In genomic region chr18:12882416-12882815, GRCh38 we compare ENCODE assay signal across 9 cellular contexts. TPM values are rescaled to one million over a fixed set of nuclear protein-coding genes. Genes with fewer than 3 reads are reported as not detected.
A peak's percentile ranks its signal among the peaks of the same experiment; 100 is the strongest.
DNase-seq lines count a peak whose midpoint lies in the region; ATAC-seq and TF ChIP-seq lines count a peak whose summit lies in the region.
"Had no signal": no experiment of that assay in that cellular context is flagged by ENCODE, and none has a peak within 500 bp of the region (broad histone marks: within the 10 kb centered on the region; RNA-seq: fewer than 3 reads in every experiment).

No MANE protein-coding gene starts in this region.

- DNase-seq in left ventricle myocardium inferior = no peak
- DNase-seq in right atrium auricular region (ENCODE audit: low spot score) = no peak
- peak; percentile 22 for DNase-seq in astrocyte of the spinal cord (ENCODE audit: low read depth, low spot score)
- no peak for DNase-seq in lower lobe of right lung
- no peak for DNase-seq in vagina (ENCODE audit: extremely low spot score in 2 of 2)
- DNase-seq in GM13976 (ENCODE audit: low spot score) = no peak
- DNase-seq: NCI-H1105 had no signal

- TF ChIP-seq POLR2A in vagina (IDR thresholded peaks at IDR 0.05) = no peak

- H3K36me3 ChIP-seq in left ventricle myocardium inferior = no peaks in the 10 kb centered on the region
- H3K36me3 ChIP-seq in right atrium auricular region = no peaks in the 10 kb centered on the region
- no peaks in the 10 kb centered on the region for H3K36me3 ChIP-seq in lower lobe of right lung
- no peaks in the 10 kb centered on the region for H3K36me3 ChIP-seq in vagina

- in situ Hi-C loops in astrocyte of the spinal cord (cut with HindIII; ENCODE audit: low sequenced_read_pairs) = no loop called here
- in situ Hi-C loops in GM13976 (cut with MboI; ENCODE audit: low sequenced_read_pairs, unreplicated experiment) = no loop called here

- ATAC-seq in lower lobe of right lung = no peak
- ATAC-seq in GM21737 (IDR thresholded peaks at IDR 0.05; ENCODE audit: unreplicated experiment) = no peak
- ATAC-seq in GM19351 (IDR thresholded peaks at IDR 0.05; ENCODE audit: unreplicated experiment) = no peak

- H3K9me3 ChIP-seq in left ventricle myocardium inferior (replicated peaks) = no peaks in the 10 kb centered on the region
- no peaks in the 10 kb centered on the region for H3K9me3 ChIP-seq in right atrium auricular region
- no peaks in the 10 kb centered on the region for H3K9me3 ChIP-seq in lower lobe of right lung
- no peaks in the 10 kb centered on the region for H3K9me3 ChIP-seq in vagina

- peak overlapping the region; percentile 88 for H3K4me3 ChIP-seq in left ventricle myocardium inferior
- H3K4me3 ChIP-seq in right atrium auricular region = peak overlapping the region in 1 of 2 donors; percentile 81
- H3K4me3 ChIP-seq in astrocyte of the spinal cord (ENCODE audit: low read depth, low read length) = peak overlapping the region; percentile 63
- peak overlapping the region; percentile 71 for H3K4me3 ChIP-seq in lower lobe of right lung
- peak overlapping the region; percentile 76 to 83 for H3K4me3 ChIP-seq in vagina

- intact Hi-C loops in left ventricle myocardium inferior (cut with micrococcal nuclease) = loop anchor here (10.0 kb wide), 1 partner anchor 52 kb away; no protein-coding TSS in a partner anchor
- intact Hi-C loops in lower lobe of right lung (cut with DNase I) = no loop called here
- intact Hi-C loops in vagina (cut with DNase I) = no loop called here

- H3K27me3 ChIP-seq in left ventricle myocardium inferior (ENCODE audit: low read depth) (no peaks in the 10 kb centered on the region), right atrium auricular region (no peaks in the 10 kb centered on the region), lower lobe of right lung (ENCODE audit: low read depth) (no peaks in the 10 kb centered on the region), vagina (no peaks in the 10 kb centered on the region)

- TF ChIP-seq CTCF in left ventricle myocardium inferior (IDR thresholded peaks at IDR 0.05; ENCODE audit: borderline replicate concordance) (no peak), right atrium auricular region (IDR thresholded peaks at IDR 0.05) (no peak), astrocyte of the spinal cord (IDR thresholded peaks at IDR 0.05; ENCODE audit: low read depth, low read length) (no peak), lower lobe of right lung (IDR thresholded peaks at IDR 0.05) (no peak), vagina (IDR thresholded peaks at IDR 0.05) (no peak), GM13976 (IDR thresholded peaks at IDR 0.05; ENCODE audit: borderline replicate concordance, control extremely low read depth, extremely low read depth, insufficient read depth, missing control alignments) (no peak)

- H3K27ac ChIP-seq in left ventricle myocardium inferior (replicated peaks) (peak overlapping the region; percentile 100), right atrium auricular region (peak overlapping the region in 1 of 2 donors; percentile 98), lower lobe of right lung (peak overlapping the region; percentile 99), vagina (no peak overlapping the region)

- H3K4me1 ChIP-seq in left ventricle myocardium inferior (peaks cover 49% of the 10 kb centered on the region), right atrium auricular region (peaks cover 0 to 34% of the 10 kb centered on the region in 2 donors), lower lobe of right lung (peaks cover 63% of the 10 kb centered on the region), vagina (peaks cover 37% of the 10 kb centered on the region)

RNA-seq across cellular contexts. Expression of gene PTPN2, which starts 1.6 kb away (rescaled TPM):
- total RNA-seq in left ventricle myocardium inferior = 11.0 TPM
- 10 to 100 TPM; 13.2 to 14.3 TPM for total RNA-seq in right atrium auricular region
- total RNA-seq in lower lobe of right lung = 52.6 TPM
- total RNA-seq in vagina = 32.9 TPM
